In the genomic region with DNA sequence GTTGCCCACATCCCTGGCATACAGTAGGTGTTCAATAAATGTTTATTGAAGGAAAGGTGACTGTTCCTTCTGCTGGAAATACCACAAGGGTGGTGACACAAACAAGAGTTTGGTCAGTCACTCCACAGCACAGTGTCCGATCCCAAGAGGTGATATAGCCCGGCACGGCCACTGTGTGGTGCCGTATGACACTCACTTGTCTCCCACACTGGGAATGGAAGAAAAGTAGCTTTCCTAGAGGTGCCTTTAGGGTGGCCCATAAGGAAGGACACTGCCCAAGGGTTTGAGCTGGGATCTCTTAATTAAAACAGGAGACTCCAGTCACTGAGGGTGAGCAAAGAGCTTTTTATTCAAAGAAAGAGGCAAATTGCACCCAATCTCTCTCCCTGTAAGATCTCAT, we compare ENCODE assay signal across 11 cellular contexts. TPM values are rescaled to one million over a fixed set of nuclear protein-coding genes. Genes with fewer than 3 reads are reported as not detected.
DNase-seq lines count a peak whose midpoint lies in the region; ATAC-seq and TF ChIP-seq lines count a peak whose summit lies in the region.
"Had no signal": no experiment of that assay in that cellular context is flagged by ENCODE, and none has a peak within 500 bp of the region (broad histone marks: within the 10 kb centered on the region; RNA-seq: fewer than 3 reads in every experiment).

No MANE protein-coding gene starts in this region.

- H3K9me2 ChIP-seq in hepatocyte (replicated peaks; ENCODE audit: insufficient read depth) = no peaks in the 10 kb centered on the region

- H3K36me3 ChIP-seq in cardiac muscle cell (no peaks in the 10 kb centered on the region), hepatocyte (replicated peaks; ENCODE audit: insufficient read depth, low read depth) (no peaks in the 10 kb centered on the region)

- no peaks in the 10 kb centered on the region for H3K4me1 ChIP-seq in cardiac muscle cell (ENCODE audit: low read depth)
- no peaks in the 10 kb centered on the region for H3K4me1 ChIP-seq in hepatocyte (ENCODE audit: insufficient read depth)
- H3K4me1 ChIP-seq: Peyer's patch had no signal

- ATAC-seq in Right ventricle myocardium inferior (no peak), GM21619 (IDR thresholded peaks at IDR 0.05; ENCODE audit: unreplicated experiment) (no peak), GM18867 (IDR thresholded peaks at IDR 0.05; ENCODE audit: unreplicated experiment) (no peak)

- intact Hi-C loops in Right ventricle myocardium inferior (cut with DNase I) = loop anchor here (1.0 to 5.0 kb wide), 2 partner anchors 383 to 593 kb away; no protein-coding TSS in a partner anchor

- H3K27me3 ChIP-seq in cardiac muscle cell (no peaks in the 10 kb centered on the region), hepatocyte (no peaks in the 10 kb centered on the region)
- H3K27me3 ChIP-seq: Peyer's patch had no signal

- no peak overlapping the region for H3K4me2 ChIP-seq in hepatocyte

- H3K9me3 ChIP-seq in cardiac muscle cell (ENCODE audit: low read depth) (no peaks in the 10 kb centered on the region), hepatocyte (ENCODE audit: low read depth) (no peaks in the 10 kb centered on the region)
- H3K9me3 ChIP-seq: Peyer's patch had no signal

- H2AFZ ChIP-seq in hepatocyte = no peak overlapping the region

- TF ChIP-seq CTCF in cardiac muscle cell (IDR thresholded peaks at IDR 0.05; ENCODE audit: low read depth, low read length) = peak; percentile 34
- no peak for TF ChIP-seq CTCF in hepatocyte (IDR thresholded peaks at IDR 0.05; ENCODE audit: poor library complexity)

- no peaks in the 10 kb centered on the region for H3K79me2 ChIP-seq in hepatocyte

- H4K20me1 ChIP-seq in hepatocyte (ENCODE audit: insufficient read depth, poor library complexity, severe bottlenecking) = no peaks in the 10 kb centered on the region

- DNase-seq in cardiac muscle cell (ENCODE audit: low read depth in 1 of 2, low spot score in 1 of 2) (peak in 1 of 2 donors; percentile 46), Right ventricle myocardium inferior (ENCODE audit: missing footprints) (no peak), UCSD-AML1 (lab: John Stamatoyannopoulos, UW; ENCODE audit: unreplicated experiment) (peak; percentile 37), hepatocyte (ENCODE audit: low spot score) (peak; percentile 45), hippocampal formation (lab: John Stamatoyannopoulos, UW) (no peak)
- DNase-seq in stimulated activated CD4-positive, alpha-beta T cell treated with anti-CD3 and anti-CD28 coated beads, Interleukin-4, amount 100 ng/mL, for 1 hour = no peak

- H3K4me3 ChIP-seq in cardiac muscle cell (no peak overlapping the region), hepatocyte (no peak overlapping the region)
- H3K4me3 ChIP-seq: Peyer's patch had no signal

- H3K27ac ChIP-seq in cardiac muscle cell (no peak overlapping the region), hepatocyte (no peak overlapping the region)
- H3K27ac ChIP-seq: Peyer's patch had no signal

- 70% methylated on average over 4 of the region's 4 CpGs for WGBS in hepatocyte (ENCODE audit: low lambda C conversion rate, missing lambda C conversion rate)

RNA-seq across cellular contexts. Expression of a gene that starts 40.5 kb away (rescaled TPM):
- not detected in 2 replicates for total RNA-seq in cardiac muscle cell
- polyA plus RNA-seq in cardiac muscle cell = 0.84 TPM in 1 of 2 replicates, not detected in the other
- total RNA-seq in Right ventricle myocardium inferior = not detected
- total RNA-seq in hepatocyte = 0.43 TPM in 1 of 2 replicates, not detected in the other
- polyA plus RNA-seq in hepatocyte = 0.78 TPM in 1 of 2 replicates, not detected in the other
- total RNA-seq: activated T-helper 2 cell treated with anti-CD3 and anti-CD28 coated beads, Interferon-gamma antibody, Interleukin-2, Interleukin-4, amounts not matched to agents 10 μg/mL and 5 μg/mL and 100 μg/mL, durations not matched to agents 14 hours and 24 hours and 36 hours; fibroblast of lung; Peyer's patch had no signal
- polyA plus RNA-seq: fibroblast of lung had no signal

RNA-seq across cellular contexts. Expression of a gene that starts 53.2 kb away (rescaled TPM):
- 25.5 and 27.3 TPM in 2 replicates for total RNA-seq in cardiac muscle cell
- polyA plus RNA-seq in cardiac muscle cell = 38.8 and 39.6 TPM in 2 replicates
- 8.8 TPM for total RNA-seq in Right ventricle myocardium inferior
- 14.7 and 16.9 TPM in 2 replicates for total RNA-seq in hepatocyte
- 16.7 and 22.2 TPM in 2 replicates for polyA plus RNA-seq in hepatocyte

Comparison
In these comparisons a context has a peak if more than half of its experiments do, and no peak if none do; other contexts are left out.
1. DNase-seq: peak in UCSD-AML1 (single experiment) and hepatocyte (single experiment); none in Right ventricle myocardium inferior (single experiment), hippocampal formation (0 of 2) and stimulated activated CD4-positive, alpha-beta T cell treated with anti-CD3 and anti-CD28 coated beads, Interleukin-4, amount 100 ng/mL, for 1 hour (single experiment).